In the genomic region with DNA sequence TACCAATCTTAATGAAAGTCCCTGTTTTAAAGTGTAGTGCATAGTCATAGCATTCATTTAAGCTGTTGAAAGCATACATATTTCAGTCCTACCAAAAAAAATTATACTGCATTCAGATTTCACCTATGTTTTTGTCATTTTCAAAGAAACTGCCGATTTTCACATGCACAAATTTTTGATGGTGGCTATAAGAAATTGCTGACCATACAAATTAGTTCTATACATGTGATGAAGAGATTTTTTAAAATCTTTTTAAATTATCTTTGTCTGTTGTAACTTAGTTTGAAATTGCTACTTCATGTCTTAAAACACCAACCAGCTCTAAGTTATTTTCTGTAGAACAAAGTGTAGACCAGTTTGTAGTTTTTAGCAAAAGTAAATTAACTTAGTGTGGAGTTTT, we compare ENCODE assay signal across 8 cellular contexts.
"Had no signal": no experiment of that assay in that cellular context is flagged by ENCODE, and none has a peak within 500 bp of the region (broad histone marks: within the 10 kb centered on the region; RNA-seq: fewer than 3 reads in every experiment).

No MANE protein-coding gene starts in this region.

- H3K27ac ChIP-seq: GM23248, KMS-11 had no signal

- H3K27ac Mint-ChIP-seq: H9 had no signal

- FAIRE-seq: H54, HTR-8/SVneo had no signal

- H3K9ac ChIP-seq: GM23248, KMS-11 had no signal

- H3K4me3 Mint-ChIP-seq: H9 had no signal

- H2AFZ ChIP-seq: GM23248 had no signal

- H3K4me2 ChIP-seq: KMS-11 had no signal

- H3K4me3 ChIP-seq: GM23248 had no signal

- DNase-seq: GM23248, GOT3, H9, HCEC 1CT, KBM-7 had no signal
